In genomic region chr2:68560583-68560982, GRCh38 we compare ENCODE assay signal across 27 cellular contexts.
"Had no signal": no experiment of that assay in that cellular context is flagged by ENCODE, and none has a peak within 500 bp of the region (broad histone marks: within the 10 kb centered on the region; RNA-seq: fewer than 3 reads in every experiment).

No MANE protein-coding gene starts in this region.

- H3K36me3 ChIP-seq: stomach, suprapubic skin, thoracic aorta, thyroid gland, tibial artery, tibial nerve, transverse colon, upper lobe of left lung, upper lobe of right lung, uterus, vagina had no signal

- H3K27ac ChIP-seq: stomach, suprapubic skin, testis, thoracic aorta, thyroid gland, tibial artery, tibial nerve, transverse colon, upper lobe of left lung, upper lobe of right lung, uterus, vagina had no signal

- DNase-seq: stimulated activated CD4-positive, alpha-beta T cell treated with anti-CD3 and anti-CD28 coated beads, Interleukin-2, amount 100 ng/mL, for 48 hours; stimulated activated CD4-positive, alpha-beta T cell treated with anti-CD3 and anti-CD28 coated beads, Interleukin-4, amount 100 ng/mL, for 1 hour; stimulated activated CD4-positive, alpha-beta T cell treated with anti-CD3 and anti-CD28 coated beads, Interleukin-4, amount 100 ng/mL, for 24 hours; stimulated activated CD4-positive, alpha-beta T cell treated with anti-CD3 and anti-CD28 coated beads, Interleukin-4, amount 100 ng/mL, for 4 hours; stimulated activated CD8-positive, alpha-beta memory T cell treated with anti-CD3 and anti-CD28 coated beads, Interleukin-4, amount 100 ng/mL, for 48 hours; stimulated activated naive B cell treated with anti-CD40 and anti-IgM and Interleukin-4, amounts not matched to agents 10 μg/mL and 1 μg/mL and 100 μg/mL, for 72 hours; stimulated activated naive CD4-positive, alpha-beta T cell; stimulated activated naive CD4-positive, alpha-beta T cell treated with Interleukin-2 at 50 U/mL for 16 hours; stimulated activated naive CD8-positive, alpha-beta T cell treated with anti-CD3 and anti-CD28 coated beads, Interleukin-15, amount 100 ng/mL, for 72 hours; stimulated activated naive CD8-positive, alpha-beta T cell treated with anti-CD3 and anti-CD28 coated beads, Interleukin-15, Interleukin-2, amounts not matched to agents 100 U/mL and 50 U/mL, for 24 hours; stomach; substantia nigra; testis; thyroid gland; tibial artery; transverse colon; trophoblast cell; upper lobe of left lung; upper lobe of right lung; uterus had no signal

- H3K4me1 ChIP-seq: stomach, suprapubic skin, testis, thyroid gland, tibial artery, tibial nerve, transverse colon, upper lobe of left lung, upper lobe of right lung, uterus, vagina had no signal

- H3K4me3 ChIP-seq: stomach, suprapubic skin, testis, thoracic aorta, thyroid gland, tibial artery, tibial nerve, transverse colon, upper lobe of left lung, upper lobe of right lung, uterus, vagina had no signal

- H3K27me3 ChIP-seq: stomach, suprapubic skin, testis, thyroid gland, tibial artery, tibial nerve, transverse colon, upper lobe of left lung, upper lobe of right lung, uterus, vagina had no signal

- FAIRE-seq: urothelium cell line had no signal

- ATAC-seq: stimulated activated effector memory CD8-positive, alpha-beta T cell treated with anti-CD3 and anti-CD28 coated beads, Interleukin-12 subunit alpha, Interleukin-12 subunit beta, amount 100 ng/mL, for 72 hours; stimulated activated memory B cell treated with anti-CD40 and anti-IgM and Interleukin-4, amounts not matched to agents 10 μg/mL and 1 μg/mL and 100 μg/mL, for 72 hours; stimulated activated naive B cell treated with anti-CD40 and anti-IgM and Interleukin-4, amounts not matched to agents 10 μg/mL and 1 μg/mL and 100 μg/mL, for 72 hours; stimulated activated naive CD8-positive, alpha-beta T cell treated with anti-CD3 and anti-CD28 coated beads, Interleukin-15, amount 100 ng/mL, for 72 hours; stimulated activated naive CD8-positive, alpha-beta T cell treated with anti-CD3 and anti-CD28 coated beads, Interleukin-15, Interleukin-2, amounts not matched to agents 100 U/mL and 50 U/mL, for 24 hours; upper lobe of right lung had no signal

- H3K9me3 ChIP-seq: stomach, suprapubic skin, testis, thoracic aorta, thyroid gland, tibial artery, tibial nerve, transverse colon, upper lobe of left lung, upper lobe of right lung, uterus, vagina had no signal
